Comparison of ENCODE assay signal across 23 cellular contexts in the genomic region with DNA sequence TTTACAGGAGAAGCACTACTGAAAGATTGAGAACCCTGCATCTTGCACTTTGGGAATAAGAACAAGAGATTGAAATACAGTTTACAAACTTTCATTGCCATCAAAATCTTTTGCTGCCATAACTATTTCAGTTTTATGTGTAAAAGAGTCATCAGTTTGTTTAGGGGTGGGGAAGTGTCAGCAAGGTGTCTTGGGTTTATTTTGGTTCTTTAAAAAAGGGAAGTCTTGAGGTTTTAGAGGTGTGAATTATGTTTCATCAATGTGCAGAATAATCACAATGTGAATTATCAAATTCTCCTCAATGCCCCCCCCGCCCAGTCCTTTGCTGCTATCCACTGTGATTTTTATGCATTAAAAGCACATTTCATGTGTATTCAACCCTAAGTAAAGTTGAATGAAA. TPM values are rescaled to one million over a fixed set of nuclear protein-coding genes. Genes with fewer than 3 reads are reported as not detected.
DNase-seq lines count a peak whose midpoint lies in the region; ATAC-seq, FAIRE-seq and TF ChIP-seq lines count a peak whose summit lies in the region.
"Had no signal": no experiment of that assay in that cellular context is flagged by ENCODE, and none has a peak within 500 bp of the region (broad histone marks: within the 10 kb centered on the region; RNA-seq: fewer than 3 reads in every experiment).

No MANE protein-coding gene starts in this region.

- no peaks in the 10 kb centered on the region; the same call in 2 of the 3 replicates for H3K9me3 ChIP-seq in GM12878 (replicated peaks; ENCODE audit: control insufficient read depth, insufficient read depth, low read length)
- H3K9me3 ChIP-seq: A549, BE2C had no signal

- H3K36me3 Mint-ChIP-seq in immature natural killer cell: peaks cover 4 to 8% (median 7%) of the 10 kb centered on the region in 3 donors

- RAD21 ChIA-PET in GM12878 (lab: Charles Lee; ENCODE audit: unreplicated experiment): no interaction called here

- no peaks in the 10 kb centered on the region for H3K9me3 Mint-ChIP-seq in immature natural killer cell
- H3K9me3 Mint-ChIP-seq: CD14-positive monocyte; CD4-positive, alpha-beta T cell; CD8-positive, alpha-beta memory T cell; GM23338; H9 had no signal

- TF ChIP-seq POLR2A in GM12878 (IDR thresholded peaks at IDR 0.05; ENCODE audit: low read depth, low read length): no peak

- no peaks in the 10 kb centered on the region for H4K20me1 ChIP-seq in GM12878 (ENCODE audit: control insufficient read depth, insufficient read depth)

- intact Hi-C loops in GM12878 (cut with micrococcal nuclease; ENCODE audit: unreplicated experiment): no loop called here

- ATAC-seq in HG03175 (IDR thresholded peaks at IDR 0.05; ENCODE audit: unreplicated experiment) (peak; percentile 57), GM12878 (no peak), GM21529 (IDR thresholded peaks at IDR 0.05; ENCODE audit: unreplicated experiment) (no peak)
- ATAC-seq: A549, GM23338, HCT116 had no signal

- no peak for TF ChIP-seq RAD21 in GM12878 (IDR thresholded peaks at IDR 0.05; ENCODE audit: insufficient read depth, low read depth, low read length)

- H3K36me3 ChIP-seq in GM12878 (ENCODE audit: control insufficient read depth in 2 of 2, insufficient read depth in 2 of 2, low read length in 1 of 2): peaks cover 3 to 4% of the 10 kb centered on the region in 2 experiments; a peak in 1 of 4 replicates
- H3K36me3 ChIP-seq: BE2C had no signal

- no peaks in the 10 kb centered on the region for H3K4me1 ChIP-seq in GM12878 (ENCODE audit: control insufficient read depth, insufficient read depth, low read length)
- H3K4me1 ChIP-seq: BE2C had no signal

- H3K4me3 ChIP-seq in GM12878: no peak overlapping the region
- H3K4me3 ChIP-seq: A549; BLaER1 treated with 17β-estradiol and CSF1 and Interleukin-3, amounts not matched to agents 10 nM and 100 nM; GM23338 had no signal

- no peak for DNase-seq in GM18507 (ENCODE audit: extremely low spot score, insufficient read length, low read depth)
- DNase-seq in GM12878 (ENCODE audit: low read depth, low spot score): no peak
- DNase-seq in immature natural killer cell: no peak
- no peak for DNase-seq in medulla oblongata (ENCODE audit: extremely low spot score)
- no peak for DNase-seq in urothelium cell line (ENCODE audit: low spot score)
- DNase-seq: 8988T; ACHN; AML-193; BE2C; CD4-positive, alpha-beta T cell; CD8-positive, alpha-beta memory T cell; DMS 273 treated with DMSO at 0.1 percent for 48 hours; DMS79; EL; GF-D8; H9 had no signal

- TF ChIP-seq EP300 in GM12878 (IDR thresholded peaks at IDR 0.05; ENCODE audit: borderline replicate concordance in 1 of 2, control insufficient read depth in 1 of 2, low read depth in 2 of 2, low read length in 2 of 2): no peak

- in situ Hi-C loops in GM12878 (cut with MboI): no loop called here

- no peak overlapping the region for H3K27ac ChIP-seq in GM12878 (ENCODE audit: control insufficient read depth, insufficient read depth)
- H3K27ac ChIP-seq: BLaER1 treated with 17β-estradiol and CSF1 and Interleukin-3, amounts not matched to agents 10 nM and 100 nM had no signal

- no peak for TF ChIP-seq CTCF in GM12878 (IDR thresholded peaks at IDR 0.05 in 2 of 3, conservative IDR thresholded peaks at IDR 0.05 in 1 of 3; ENCODE audit: control insufficient read depth in 2 of 3, extremely low read depth in 1 of 3, insufficient read depth in 1 of 3, low read depth in 3 of 3, low read length in 3 of 3)

- no peak overlapping the region for H2AFZ ChIP-seq in GM12878 (ENCODE audit: control insufficient read depth, low read depth, low read length)
- H2AFZ ChIP-seq: GM23338 had no signal

- FAIRE-seq in GM18507 (lab: Jason Lieb, UNC) (peak; percentile 60), GM12878 (lab: Jason Lieb, UNC) (no peak), urothelium cell line (lab: Jason Lieb, UNC) (no peak)

- H3K4me3 Mint-ChIP-seq in immature natural killer cell: peak overlapping the region in 1 of 5 donors; percentile 18
- H3K4me3 Mint-ChIP-seq: CD14-positive monocyte; CD4-positive, alpha-beta T cell; CD8-positive, alpha-beta memory T cell; GM23338; H9 had no signal

- H3K4me2 ChIP-seq in GM12878 (ENCODE audit: control insufficient read depth, insufficient read depth): no peak overlapping the region
- H3K4me2 ChIP-seq: A549; BLaER1 treated with 17β-estradiol and CSF1 and Interleukin-3, amounts not matched to agents 10 nM and 100 nM; GM23338 had no signal

- POLR2A ChIA-PET in GM12878 (lab: Charles Lee): no interaction called here

- no peaks in the 10 kb centered on the region; the same call in 1 of the 2 replicates for H3K79me2 ChIP-seq in GM12878 (ENCODE audit: control insufficient read depth, insufficient read depth, low read length)

- H3K27me3 ChIP-seq in GM12878 (replicated peaks in 1 of 2; ENCODE audit: control insufficient read depth in 2 of 2, insufficient read depth in 2 of 2, low read length in 1 of 2): no peaks in the 10 kb centered on the region
- H3K27me3 ChIP-seq: BE2C; BLaER1 treated with 17β-estradiol and CSF1 and Interleukin-3, amounts not matched to agents 10 nM and 100 nM had no signal

- peaks cover 30 to 42% of the 10 kb centered on the region in 2 donors for H3K4me1 Mint-ChIP-seq in immature natural killer cell

- CTCF ChIA-PET in GM12878 (lab: Yijun Ruan, JAX): no interaction called here

- BruUV-seq in GM12878 (replicated peaks; lab: Mats Ljungman, UMichigan): no TSS peak

- no peak overlapping the region for H3K9ac ChIP-seq in GM12878 (ENCODE audit: control insufficient read depth, insufficient read depth, low read length)
- H3K9ac ChIP-seq: BLaER1 treated with 17β-estradiol and CSF1 and Interleukin-3, amounts not matched to agents 10 nM and 100 nM had no signal

- H3K27ac Mint-ChIP-seq in immature natural killer cell: no peak overlapping the region
- H3K27ac Mint-ChIP-seq: CD14-positive monocyte; CD4-positive, alpha-beta T cell; CD8-positive, alpha-beta memory T cell; GM23338; H9 had no signal

- peaks cover 0 to 2% (median 0%) of the 10 kb centered on the region in 3 donors for H3K27me3 Mint-ChIP-seq in immature natural killer cell (ENCODE audit: low read depth in 3 of 3)
- H3K27me3 Mint-ChIP-seq: CD4-positive, alpha-beta T cell had no signal

- SMC1A ChIA-PET in GM12878 (lab: Charles Lee; ENCODE audit: uncharacterized antibody, unreplicated experiment): no interaction called here

- WGBS in GM12878 (ENCODE audit: insufficient coverage, insufficient replicate concordance, low lambda C conversion rate, missing lambda C conversion rate): 100% methylated on average over 1 of the region's 1 CpG

TF ChIP-seq in GM12878, 131 proteins besides CTCF, POLR2A, EP300 and RAD21:
- TF ChIP-seq BCL11A (IDR thresholded peaks at IDR 0.05; ENCODE audit: low read depth, low read length) (no peak), SRF (IDR thresholded peaks at IDR 0.05; ENCODE audit: low read depth in 2 of 2, low read length in 2 of 2) (no peak), SPI1 (IDR thresholded peaks at IDR 0.05; ENCODE audit: borderline replicate concordance, insufficient read depth, low read depth, low read length) (peak; percentile 33; the same call in 1 of the 2 replicates)

RNA-seq across cellular contexts. Expression of a gene that starts 37.4 kb away (rescaled TPM):
- 5.6 and 7.5 TPM in 2 replicates for total RNA-seq in GM12878 (2013; cell fraction: nucleolus; rRNA removed)
- total RNA-seq in GM12878 (2014; rRNA removed) (3.8 and 5.0 TPM in 2 replicates), GM12878 (2014; rRNA removed; fragmentation: Illumina TruSeq; extraction: Trizol) (5.7 TPM in 2 replicates), GM12878 (2021) (6.1 and 6.5 TPM in 2 replicates)
- 2.4 TPM for polyA plus RNA-seq in GM12878 (2011; ENCODE audit: low read depth)
- polyA plus RNA-seq in GM12878 (2011; rRNA removed) (2.4 and 2.5 TPM in 2 replicates), GM12878 (2014; fragmentation: Illumina TruSeq; extraction: Trizol) (4.3 and 5.3 TPM in 2 replicates), GM12878 (2014; fragmentation: Nextera tagmentation; extraction: Ambion mirVana) (1 to 10 TPM; 1.6 to 1.8 TPM), GM12878 (2014; rRNA removed) (3.2 and 3.5 TPM in 2 replicates), GM12878 (2016; fragmentation: Nextera tagmentation; extraction: Ambion mirVana) (1 to 10 TPM; 4.4 to 5.3 TPM), immature natural killer cell (1 to 10 TPM in 2 of 3 donors, not detected in 1; 1.4 to 2.8 TPM)
- 1.6 and 1.8 TPM in 2 replicates for polyA plus RNA-seq in GM12878 (2011; cell fraction: cytosol; rRNA removed)
- 2.3 and 2.8 TPM in 2 replicates for polyA plus RNA-seq in GM12878 (2011; cell fraction: nucleus; rRNA removed)
- 2.5 and 2.9 TPM in 2 replicates for polyA plus RNA-seq in GM12878 (2012)
- polyA minus RNA-seq in GM12878 (2011; rRNA and poly(A)+ RNA removed): 5.6 and 6.3 TPM in 2 replicates
- polyA minus RNA-seq in GM12878 (2011; cell fraction: cytosol; rRNA and poly(A)+ RNA removed): 0.80 and 2.2 TPM in 2 replicates
- 2.2 and 3.3 TPM in 2 replicates for polyA minus RNA-seq in GM12878 (2011; cell fraction: nucleus; rRNA and poly(A)+ RNA removed)
